In genomic region chr4:170868191-170868590, GRCh38 we compare ENCODE assay signal across 22 cellular contexts.
"Had no signal": no experiment of that assay in that cellular context is flagged by ENCODE, and none has a peak within 500 bp of the region (broad histone marks: within the 10 kb centered on the region; RNA-seq: fewer than 3 reads in every experiment).

No MANE protein-coding gene starts in this region.

- H3K27me3 ChIP-seq: cardiac muscle cell, heart left ventricle, neural progenitor cell, ovary, sigmoid colon, upper lobe of left lung had no signal

- H3K27ac ChIP-seq: cardiac muscle cell, dorsolateral prefrontal cortex, heart left ventricle, neural progenitor cell, ovary, sigmoid colon, upper lobe of left lung had no signal

- FAIRE-seq: frontal cortex had no signal

- H3K9me3 ChIP-seq: ovary, sigmoid colon, upper lobe of left lung had no signal

- DNase-seq: activated CD4-positive, alpha-beta T cell treated with anti-CD3 and anti-CD28 coated beads, Interleukin-2, amount 10 ng/mL, durations not matched to agents 24 days and 14 days; activated CD4-positive, CD25-positive, alpha-beta regulatory T cell; activated CD8-positive, alpha-beta memory T cell treated with anti-CD3 and anti-CD28 coated beads, Interleukin-2, amount 50 U/mL, for 48 hours; activated CD8-positive, alpha-beta T cell treated with anti-CD3 and anti-CD28 coated beads, Interleukin-2, amount 10 ng/mL, durations not matched to agents 7 days and 5 days; activated gamma-delta T cell; activated naive CD8-positive, alpha-beta T cell treated with anti-CD3 and anti-CD28 coated beads for 36 hours; activated T-cell treated with anti-CD3 and anti-CD28 coated beads, Interleukin-2, amount 50 U/mL, for 72 hours; aorta; dorsolateral prefrontal cortex; endodermal cell; heart left ventricle; immature natural killer cell; ovary; sigmoid colon; stimulated activated CD4-positive, alpha-beta T cell treated with anti-CD3 and anti-CD28 coated beads, Interleukin-1b, Interleukin-23, amount 100 ng/mL, for 48 hours; stimulated activated naive CD8-positive, alpha-beta T cell treated with anti-CD3 and anti-CD28 coated beads, Interleukin-15, amount 100 ng/mL, for 72 hours; T-helper 2 cell; upper lobe of left lung had no signal

- H3K4me2 ChIP-seq: neural progenitor cell had no signal

- H2AFZ ChIP-seq: neural progenitor cell had no signal

- H3K4me1 ChIP-seq: heart left ventricle, neural progenitor cell, sigmoid colon, upper lobe of left lung had no signal

- H3K9ac ChIP-seq: neural progenitor cell had no signal

- H3K36me3 ChIP-seq: cardiac muscle cell, heart left ventricle, neural progenitor cell, ovary, sigmoid colon, upper lobe of left lung had no signal

- H3K4me3 ChIP-seq: cardiac muscle cell, dorsolateral prefrontal cortex, heart left ventricle, lung, neural progenitor cell, ovary, sigmoid colon, upper lobe of left lung had no signal
